Comparison of ENCODE assay signal across 1 cellular context in the genomic region with DNA sequence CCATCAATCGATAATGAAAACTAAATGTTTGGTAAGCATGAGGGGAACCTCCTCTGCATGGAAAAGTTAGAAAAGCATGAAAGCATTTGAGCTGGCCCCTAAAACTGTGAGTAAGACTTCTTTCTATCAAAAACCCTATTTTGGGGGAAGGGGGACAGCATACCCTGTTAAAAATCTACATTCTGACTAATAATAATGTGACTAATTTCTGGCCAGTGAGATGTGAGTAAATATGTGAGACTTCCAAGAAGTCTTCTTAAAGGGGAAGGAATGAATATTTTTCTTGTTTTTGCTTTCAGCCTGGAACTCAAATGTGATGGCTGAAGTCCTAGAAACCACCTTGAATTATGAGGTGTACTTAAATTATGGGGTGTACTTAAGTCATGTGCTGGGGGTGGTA.
TF ChIP-seq lines count a peak whose summit lies in the region.

No MANE protein-coding gene starts in this region.

TF ChIP-seq in HCT116, 20 proteins besides CTCF, POLR2A, EP300 and RAD21 (continued from another document):
- TF ChIP-seq EGR1 (IDR thresholded peaks at IDR 0.05; ENCODE audit: low read depth) (no peak), SIN3A (IDR thresholded peaks at IDR 0.05; ENCODE audit: low read depth) (no peak), YY1 (IDR thresholded peaks at IDR 0.05; ENCODE audit: extremely low read depth, insufficient replicate concordance, low read depth, low read length) (no peak), EZH2phosphoT487 (IDR thresholded peaks at IDR 0.05; ENCODE audit: borderline replicate concordance) (no peak), CBX3 (IDR thresholded peaks at IDR 0.05; ENCODE audit: low read depth) (no peak), ELF1 (IDR thresholded peaks at IDR 0.05; ENCODE audit: borderline replicate concordance, low read depth) (no peak), ZFX (IDR thresholded peaks at IDR 0.05) (no peak)
- TF ChIP-seq, protein P1, sequence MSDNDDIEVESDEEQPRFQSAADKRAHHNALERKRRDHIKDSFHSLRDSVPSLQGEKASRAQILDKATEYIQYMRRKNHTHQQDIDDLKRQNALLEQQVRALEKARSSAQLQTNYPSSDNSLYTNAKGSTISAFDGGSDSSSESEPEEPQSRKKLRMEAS (IDR thresholded peaks at IDR 0.05) = no peak
